29 cellular contexts compared by ENCODE assay signal in the genomic region with DNA sequence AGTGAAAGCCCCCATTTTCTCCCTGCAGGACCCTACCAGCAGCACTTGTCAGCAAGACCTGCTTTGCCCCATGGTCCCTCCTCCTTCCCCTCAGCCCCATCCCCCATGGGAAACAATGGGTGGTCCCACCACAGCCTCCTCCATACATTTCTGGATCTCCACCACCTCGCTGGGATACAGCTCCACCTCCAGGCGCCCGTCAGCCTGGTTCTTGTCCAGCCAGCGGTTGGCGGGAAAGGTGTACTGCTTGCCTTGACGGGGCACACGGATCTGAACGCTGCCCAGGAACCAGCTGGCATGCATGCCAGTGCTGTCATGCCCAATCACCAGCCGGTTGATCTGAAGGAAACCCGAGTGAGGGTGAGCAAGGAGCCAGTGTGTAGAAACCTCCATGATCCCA.
"Had no signal": no experiment of that assay in that cellular context is flagged by ENCODE, and none has a peak within 500 bp of the region (broad histone marks: within the 10 kb centered on the region; RNA-seq: fewer than 3 reads in every experiment).

No MANE protein-coding gene starts in this region.

- H3K4me1 Mint-ChIP-seq: immature natural killer cell; stimulated activated effector memory CD8-positive, alpha-beta T cell treated with anti-CD3 and anti-CD28 coated beads, Interleukin-12 subunit alpha, Interleukin-12 subunit beta, amount 100 ng/mL, for 72 hours had no signal

- H3K4me3 Mint-ChIP-seq: immature natural killer cell; naive thymus-derived CD4-positive, alpha-beta T cell; natural killer cell treated with Interleukin-12 subunit alpha and Interleukin-12 subunit beta and Interleukin-15 and Interleukin-18, amount 100 ng/mL, for 72 hours; stimulated activated effector memory CD8-positive, alpha-beta T cell treated with anti-CD3 and anti-CD28 coated beads, Interleukin-12 subunit alpha, Interleukin-12 subunit beta, amount 100 ng/mL, for 72 hours; stimulated activated naive CD8-positive, alpha-beta T cell treated with anti-CD3 and anti-CD28 coated beads, Interleukin-15, Interleukin-2, amounts not matched to agents 100 ng/mL and 50 ng/mL, for 24 hours; type B pancreatic cell had no signal

- H3K9me3 Mint-ChIP-seq: immature natural killer cell; naive thymus-derived CD4-positive, alpha-beta T cell; natural killer cell treated with Interleukin-12 subunit alpha and Interleukin-12 subunit beta and Interleukin-15 and Interleukin-18, amount 100 ng/mL, for 72 hours; stimulated activated effector memory CD8-positive, alpha-beta T cell treated with anti-CD3 and anti-CD28 coated beads, Interleukin-12 subunit alpha, Interleukin-12 subunit beta, amount 100 ng/mL, for 72 hours; stimulated activated naive CD8-positive, alpha-beta T cell treated with anti-CD3 and anti-CD28 coated beads, Interleukin-15, Interleukin-2, amounts not matched to agents 100 ng/mL and 50 ng/mL, for 24 hours; type B pancreatic cell had no signal

- DNase-seq: heart left ventricle; hypothalamus; immature natural killer cell; left ventricle myocardium inferior; mesendoderm; midbrain; mucosa of descending colon; naive thymus-derived CD4-positive, alpha-beta T cell; occipital lobe; ovary; stimulated activated CD4-positive, alpha-beta T cell treated with anti-CD3 and anti-CD28 coated beads, Interleukin-12 subunit alpha, Interleukin-12 subunit beta, amount 100 ng/mL, for 4 hours; stimulated activated CD4-positive, alpha-beta T cell treated with anti-CD3 and anti-CD28 coated beads, Interleukin-15, amount 100 ng/mL, for 24 hours; stimulated activated CD4-positive, alpha-beta T cell treated with anti-CD3 and anti-CD28 coated beads, Interleukin-2, amount 100 ng/mL, for 24 hours; stimulated activated CD4-positive, alpha-beta T cell treated with anti-CD3 and anti-CD28 coated beads, Interleukin-4, amount 100 ng/mL, for 1 hour; stimulated activated naive CD4-positive, alpha-beta T cell; tibial artery; uterus had no signal

- H3K36me3 ChIP-seq: heart left ventricle, left ventricle myocardium inferior, ovary, right atrium auricular region, suprapubic skin, thoracic aorta, tibial artery, uterus had no signal

- H3K27ac ChIP-seq: heart left ventricle, left ventricle myocardium inferior, neutrophil, ovary, right atrium auricular region, skin epidermis, suprapubic skin, thoracic aorta, tibial artery, uterus had no signal

- FAIRE-seq: islet of Langerhans had no signal

- H3K27me3 ChIP-seq: heart left ventricle, neutrophil, ovary, right atrium auricular region, tibial artery, uterus had no signal

- H3K9me3 ChIP-seq: heart left ventricle, left ventricle myocardium inferior, mucosa of descending colon, neutrophil, ovary, right atrium auricular region, suprapubic skin, thoracic aorta, tibial artery, uterus had no signal

- H3K4me1 ChIP-seq: heart left ventricle, left ventricle myocardium inferior, right atrium auricular region, suprapubic skin, tibial artery, uterus had no signal

- H3K4me3 ChIP-seq: heart left ventricle, left ventricle myocardium inferior, lung, mucosa of descending colon, ovary, right atrium auricular region, skin epidermis, suprapubic skin, thoracic aorta, tibial artery, uterus had no signal

- H3K27ac Mint-ChIP-seq: immature natural killer cell; naive thymus-derived CD4-positive, alpha-beta T cell; natural killer cell treated with Interleukin-12 subunit alpha and Interleukin-12 subunit beta and Interleukin-15 and Interleukin-18, amount 100 ng/mL, for 72 hours; progenitor cell of endocrine pancreas; stimulated activated effector memory CD8-positive, alpha-beta T cell treated with anti-CD3 and anti-CD28 coated beads, Interleukin-12 subunit alpha, Interleukin-12 subunit beta, amount 100 ng/mL, for 72 hours; stimulated activated naive CD8-positive, alpha-beta T cell treated with anti-CD3 and anti-CD28 coated beads, Interleukin-15, Interleukin-2, amounts not matched to agents 100 ng/mL and 50 ng/mL, for 24 hours; type B pancreatic cell had no signal

- H3K36me3 Mint-ChIP-seq: immature natural killer cell; naive thymus-derived CD4-positive, alpha-beta T cell; natural killer cell treated with Interleukin-12 subunit alpha and Interleukin-12 subunit beta and Interleukin-15 and Interleukin-18, amount 100 ng/mL, for 72 hours; stimulated activated effector memory CD8-positive, alpha-beta T cell treated with anti-CD3 and anti-CD28 coated beads, Interleukin-12 subunit alpha, Interleukin-12 subunit beta, amount 100 ng/mL, for 72 hours; type B pancreatic cell had no signal

- H3K27me3 Mint-ChIP-seq: stimulated activated naive CD8-positive, alpha-beta T cell treated with anti-CD3 and anti-CD28 coated beads, Interleukin-15, Interleukin-2, amounts not matched to agents 100 ng/mL and 50 ng/mL, for 24 hours had no signal
